13 cellular contexts compared by ENCODE assay signal in the genomic region with DNA sequence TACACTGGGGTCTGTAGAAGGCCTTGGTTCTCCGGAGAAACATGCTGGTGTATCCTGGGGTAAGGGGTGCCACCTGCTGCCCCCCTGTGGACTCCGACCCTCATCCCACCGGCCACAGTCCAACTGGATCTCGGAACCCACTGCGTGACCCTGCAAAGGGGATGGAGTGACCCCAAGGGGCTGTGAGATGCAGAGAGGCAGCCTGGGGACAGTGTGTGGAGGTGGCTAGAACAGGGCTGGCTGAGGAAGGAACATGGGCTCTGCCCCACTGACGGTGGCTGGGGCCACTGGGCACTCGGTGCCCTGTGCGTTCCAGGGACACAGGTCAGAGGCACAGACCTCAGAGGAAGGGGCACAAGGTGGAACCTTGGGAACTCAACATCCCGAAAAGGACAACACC. TPM values are rescaled to one million over a fixed set of nuclear protein-coding genes. Genes with fewer than 3 reads are reported as not detected.
A peak's percentile ranks its signal among the peaks of the same experiment; 100 is the strongest.
DNase-seq lines count a peak whose midpoint lies in the region; ATAC-seq, FAIRE-seq and TF ChIP-seq lines count a peak whose summit lies in the region.
"Had no signal": no experiment of that assay in that cellular context is flagged by ENCODE, and none has a peak within 500 bp of the region (broad histone marks: within the 10 kb centered on the region; RNA-seq: fewer than 3 reads in every experiment).

No MANE protein-coding gene starts in this region.

- H4K8ac ChIP-seq in mesenchymal stem cell (ENCODE audit: low read length), result no peak overlapping the region

- H2BK120ac ChIP-seq in mesenchymal stem cell (ENCODE audit: low read depth, low read length), result no peak overlapping the region

- H3K4me3 Mint-ChIP-seq in activated naive CD4-positive, alpha-beta T cell treated with anti-CD3 and anti-CD28 coated beads for 36 hours, result peak overlapping the region; percentile 16
- H3K4me3 Mint-ChIP-seq in astrocyte (ENCODE audit: unreplicated experiment), result peak overlapping the region; percentile 73

- intact Hi-C loops in activated naive CD4-positive, alpha-beta T cell treated with anti-CD3 and anti-CD28 coated beads for 36 hours (cut with micrococcal nuclease), result no loop called here

- no peak for ATAC-seq in activated naive CD4-positive, alpha-beta T cell treated with anti-CD3 and anti-CD28 coated beads, Interleukin-2, amount 50 U/mL, for 72 hours
- no peak for ATAC-seq in GM19023 (IDR thresholded peaks at IDR 0.05; ENCODE audit: unreplicated experiment)

- no peaks in the 10 kb centered on the region for H3K36me3 Mint-ChIP-seq in activated naive CD4-positive, alpha-beta T cell treated with anti-CD3 and anti-CD28 coated beads for 36 hours (ENCODE audit: low read depth)
- no peaks in the 10 kb centered on the region for H3K36me3 Mint-ChIP-seq in activated naive CD4-positive, alpha-beta T cell treated with anti-CD3 and anti-CD28 coated beads, Interleukin-2, amount 50 U/mL, for 72 hours
- H3K36me3 Mint-ChIP-seq in astrocyte (ENCODE audit: low read depth, unreplicated experiment), result peaks cover 3% of the 10 kb centered on the region

- H3K27me3 Mint-ChIP-seq in activated naive CD4-positive, alpha-beta T cell treated with anti-CD3 and anti-CD28 coated beads for 36 hours (ENCODE audit: low read depth), result no peaks in the 10 kb centered on the region
- peaks cover 2% of the 10 kb centered on the region for H3K27me3 Mint-ChIP-seq in astrocyte (ENCODE audit: low read depth, unreplicated experiment)

- no peak overlapping the region for H3K4ac ChIP-seq in mesenchymal stem cell (ENCODE audit: low read depth in 1 of 2, low read length in 2 of 2)

- TF ChIP-seq POLR2A in tibial nerve (IDR thresholded peaks at IDR 0.05), result no peak

- peaks cover 30% of the 10 kb centered on the region for H3K4me1 ChIP-seq in astrocyte (ENCODE audit: insufficient read depth, low read length)
- peaks cover 64% of the 10 kb centered on the region for H3K4me1 ChIP-seq in mesenchymal stem cell (ENCODE audit: control insufficient read depth, insufficient read depth, low read depth, low read length)
- peaks cover 0 to 76% (median 45%) of the 10 kb centered on the region in 4 donors for H3K4me1 ChIP-seq in tibial nerve

- H3K9me3 ChIP-seq in astrocyte (ENCODE audit: insufficient read depth, low read depth, low read length) (no peaks in the 10 kb centered on the region), mesenchymal stem cell (ENCODE audit: control insufficient read depth, low read length) (no peaks in the 10 kb centered on the region), tibial nerve (no peaks in the 10 kb centered on the region)
- H3K9me3 ChIP-seq: BLaER1, HAP-1 had no signal

- FAIRE-seq in astrocyte (lab: Jason Lieb, UNC), result no peak
- FAIRE-seq: colon, HTR-8/SVneo had no signal

- H3K18ac ChIP-seq in mesenchymal stem cell (ENCODE audit: low read depth in 1 of 2, low read length in 2 of 2), result no peak overlapping the region

- peak overlapping the region; percentile 94 for H3K4me2 ChIP-seq in astrocyte (ENCODE audit: low read length)
- H3K4me2 ChIP-seq in mesenchymal stem cell (ENCODE audit: low read length, poor library complexity, severe bottlenecking), result no peak overlapping the region
- H3K4me2 ChIP-seq: BLaER1 had no signal

- H4K91ac ChIP-seq in mesenchymal stem cell (ENCODE audit: low read length), result peak overlapping the region; percentile 1

- H3K14ac ChIP-seq in mesenchymal stem cell (ENCODE audit: low read length in 2 of 2), result no peak overlapping the region

- CTCF ChIA-PET in activated naive CD4-positive, alpha-beta T cell treated with anti-CD3 and anti-CD28 coated beads for 36 hours (lab: Charles Lee), result no interaction called here

- H4K20me1 ChIP-seq in astrocyte (ENCODE audit: insufficient read depth, low read length), result peaks cover 64% of the 10 kb centered on the region

- no peaks in the 10 kb centered on the region for H3K27me3 ChIP-seq in astrocyte (ENCODE audit: insufficient read depth, low read length)
- no peaks in the 10 kb centered on the region for H3K27me3 ChIP-seq in mesenchymal stem cell (ENCODE audit: control insufficient read depth in 1 of 2, insufficient read depth in 1 of 2, low read length in 2 of 2)
- no peaks in the 10 kb centered on the region for H3K27me3 ChIP-seq in tibial nerve

- H3K4me3 ChIP-seq in astrocyte (ENCODE audit: insufficient read depth, low read depth, low read length) (no peak overlapping the region), mesenchymal stem cell (ENCODE audit: insufficient read depth in 1 of 2, low read depth in 1 of 2, low read length in 2 of 2) (peak overlapping the region in 1 of 2 experiments; percentile 80), tibial nerve (peak overlapping the region in 2 of 4 donors; percentile 94 to 95)
- H3K4me3 ChIP-seq: BLaER1 had no signal

- H3K27ac Mint-ChIP-seq in activated naive CD4-positive, alpha-beta T cell treated with anti-CD3 and anti-CD28 coated beads for 36 hours, result no peak overlapping the region
- H3K27ac Mint-ChIP-seq in activated naive CD4-positive, alpha-beta T cell treated with anti-CD3 and anti-CD28 coated beads, Interleukin-2, amount 50 U/mL, for 72 hours, result no peak overlapping the region
- H3K27ac Mint-ChIP-seq in astrocyte (ENCODE audit: unreplicated experiment), result peak overlapping the region; percentile 73

- H3K79me1 ChIP-seq in mesenchymal stem cell (replicated peaks; ENCODE audit: low read length, poor library complexity, severe bottlenecking), result peaks cover 5% of the 10 kb centered on the region

- H3K9ac ChIP-seq in astrocyte (ENCODE audit: low read length) (no peak overlapping the region), mesenchymal stem cell (ENCODE audit: low read length) (peak overlapping the region; percentile 81)
- H3K9ac ChIP-seq: BLaER1 had no signal

- H3K27ac ChIP-seq in astrocyte (ENCODE audit: low read depth, low read length) (no peak overlapping the region), mesenchymal stem cell (ENCODE audit: low read length, poor library complexity, severe bottlenecking) (no peak overlapping the region), tibial nerve (peak overlapping the region in 3 of 4 donors; percentile 91 to 98 (median 92))
- H3K27ac ChIP-seq: BLaER1 had no signal

- peaks cover 12% of the 10 kb centered on the region for H3K4me1 Mint-ChIP-seq in activated naive CD4-positive, alpha-beta T cell treated with anti-CD3 and anti-CD28 coated beads for 36 hours (ENCODE audit: low read depth)
- peaks cover 20% of the 10 kb centered on the region for H3K4me1 Mint-ChIP-seq in astrocyte (ENCODE audit: low read depth, unreplicated experiment)

- TF ChIP-seq CTCF in astrocyte (IDR thresholded peaks at IDR 0.05; ENCODE audit: insufficient read depth, low read depth, low read length) (no peak), tibial nerve (IDR thresholded peaks at IDR 0.05) (no peak)

- no peak for DNase-seq in activated naive CD4-positive, alpha-beta T cell treated with anti-CD3 and anti-CD28 coated beads for 36 hours
- no peak for DNase-seq in activated naive CD4-positive, alpha-beta T cell treated with anti-CD3 and anti-CD28 coated beads, Interleukin-2, amount 50 U/mL, for 72 hours (ENCODE audit: low spot score in 2 of 2)
- DNase-seq in astrocyte (ENCODE audit: low read depth), result no peak
- DNase-seq in mesenchymal stem cell, result no peak
- DNase-seq in tibial nerve (ENCODE audit: low spot score in 2 of 2), result no peak
- DNase-seq in stimulated activated CD4-positive, alpha-beta T cell treated with anti-CD3 and anti-CD28 coated beads, Interleukin-12 subunit alpha, Interleukin-12 subunit beta, amount 100 ng/mL, for 4 hours, result no peak
- DNase-seq in AG20443 (ENCODE audit: low spot score), result no peak
- DNase-seq: NCI-H748 treated with DMSO at 0.1 percent for 48 hours had no signal

- no peak overlapping the region for H2AK5ac ChIP-seq in mesenchymal stem cell (ENCODE audit: low read length, severe bottlenecking)

- no peak overlapping the region for H2BK15ac ChIP-seq in mesenchymal stem cell (ENCODE audit: low read depth, poor library complexity, severe bottlenecking)

- H3K23ac ChIP-seq in mesenchymal stem cell (ENCODE audit: low read length in 2 of 2), result no peak overlapping the region

- no peaks in the 10 kb centered on the region for H3K9me3 Mint-ChIP-seq in activated naive CD4-positive, alpha-beta T cell treated with anti-CD3 and anti-CD28 coated beads for 36 hours
- H3K9me3 Mint-ChIP-seq in activated naive CD4-positive, alpha-beta T cell treated with anti-CD3 and anti-CD28 coated beads, Interleukin-2, amount 50 U/mL, for 72 hours, result no peaks in the 10 kb centered on the region
- no peaks in the 10 kb centered on the region for H3K9me3 Mint-ChIP-seq in astrocyte (ENCODE audit: unreplicated experiment)

- peaks cover 71% of the 10 kb centered on the region for H3K79me2 ChIP-seq in astrocyte (ENCODE audit: insufficient read depth, low read length)

- no peaks in the 10 kb centered on the region for H3K36me3 ChIP-seq in astrocyte (ENCODE audit: insufficient read depth, low read length)
- peaks cover 5 to 27% of the 10 kb centered on the region in 2 experiments for H3K36me3 ChIP-seq in mesenchymal stem cell (ENCODE audit: control insufficient read depth in 1 of 2, insufficient read depth in 2 of 2, low read depth in 1 of 2, low read length in 2 of 2)
- peaks cover 0 to 5% (median 0%) of the 10 kb centered on the region in 3 donors for H3K36me3 ChIP-seq in tibial nerve
- H3K36me3 ChIP-seq: BLaER1 had no signal

- H2AFZ ChIP-seq in astrocyte (ENCODE audit: low read depth, low read length) (no peak overlapping the region), mesenchymal stem cell (ENCODE audit: low read depth, low read length) (no peak overlapping the region)

- WGBS in mesenchymal stem cell, result 89% methylated on average over 9 of the region's 9 CpGs
- 61 to 68% methylated on average over 9 of the region's 9 CpGs for WGBS in tibial nerve, 2 donors

- no peak for TF ChIP-seq EP300 in tibial nerve (IDR thresholded peaks at IDR 0.05)

- H2BK5ac ChIP-seq in mesenchymal stem cell (ENCODE audit: low read depth, low read length, poor library complexity, severe bottlenecking), result no peak overlapping the region

- H2BK12ac ChIP-seq in mesenchymal stem cell (ENCODE audit: low read length in 2 of 2), result no peak overlapping the region

RNA-seq across cellular contexts. Expression of a gene that starts 2.3 kb away (rescaled TPM):
- 1 to 10 TPM; 3.4 to 3.5 TPM for total RNA-seq in activated naive CD4-positive, alpha-beta T cell treated with anti-CD3 and anti-CD28 coated beads for 36 hours
- total RNA-seq in activated naive CD4-positive, alpha-beta T cell treated with anti-CD3 and anti-CD28 coated beads, Interleukin-2, amount 50 U/mL, for 72 hours, result 10 to 100 TPM in 1 of 2 donors, 1 to 10 TPM in 1; 4.5 to 10.0 TPM
- total RNA-seq in astrocyte (31.3 and 34.0 TPM in 2 replicates), tibial nerve (10 to 100 TPM; 45.6 to 55.7 (median 49.8) TPM)
- 25.9 TPM for polyA plus RNA-seq in mesenchymal stem cell (2013, experiment 1 of 2)
- polyA plus RNA-seq in mesenchymal stem cell (2013, experiment 2 of 2), result 26.0 TPM

RNA-seq across cellular contexts. Expression of a gene that starts 25.9 kb away (rescaled TPM):
- total RNA-seq in activated naive CD4-positive, alpha-beta T cell treated with anti-CD3 and anti-CD28 coated beads for 36 hours, result 10 to 100 TPM; 20.7 to 22.2 TPM
- total RNA-seq in activated naive CD4-positive, alpha-beta T cell treated with anti-CD3 and anti-CD28 coated beads, Interleukin-2, amount 50 U/mL, for 72 hours, result 10 to 100 TPM; 13.3 to 26.2 TPM
- 29.8 and 30.3 TPM in 2 replicates for total RNA-seq in astrocyte
- polyA plus RNA-seq in mesenchymal stem cell (2013, experiment 1 of 2), result 18.1 TPM
- 17.5 TPM for polyA plus RNA-seq in mesenchymal stem cell (2013, experiment 2 of 2)
- total RNA-seq in tibial nerve, result 10 to 100 TPM; 24.3 to 47.7 (median 26.6) TPM

Comparison
In these comparisons a context has a peak if more than half of its experiments do, and no peak if none do; other contexts are left out.
1. H3K27ac ChIP-seq: peak in tibial nerve (3 of 4); none in astrocyte (single experiment) and mesenchymal stem cell (single experiment).